1 cellular context compared by ENCODE assay signal in genomic region chr7:81482600-81483186, GRCh38.
TF ChIP-seq lines count a peak whose summit lies in the region.

No MANE protein-coding gene starts in this region.

TF ChIP-seq in GM23338, 12 proteins besides CTCF, POLR2A, EP300 and RAD21 (continued from another document):
- TF ChIP-seq ZNF462 (CRISPR knock-in tag; IDR thresholded peaks at IDR 0.05) (no peak), ZNF331 (CRISPR knock-in tag; IDR thresholded peaks at IDR 0.05; ENCODE audit: low read depth) (no peak), NANOG (IDR thresholded peaks at IDR 0.05; ENCODE audit: borderline replicate concordance) (no peak), STAT1 (IDR thresholded peaks at IDR 0.05; ENCODE audit: unreplicated experiment) (no peak), ZNF114 (CRISPR knock-in tag; IDR thresholded peaks at IDR 0.05) (no peak), CREB1 (CRISPR knock-in tag; IDR thresholded peaks at IDR 0.05; ENCODE audit: low read depth) (no peak), JUNB (IDR thresholded peaks at IDR 0.05; ENCODE audit: unreplicated experiment) (no peak), EZH2phosphoT487 (IDR thresholded peaks at IDR 0.05; ENCODE audit: unreplicated experiment) (no peak), EZH2 (IDR thresholded peaks at IDR 0.05; ENCODE audit: low read depth, unreplicated experiment) (no peak)
